Comparison of ENCODE assay signal across 1 cellular context in the genomic region with DNA sequence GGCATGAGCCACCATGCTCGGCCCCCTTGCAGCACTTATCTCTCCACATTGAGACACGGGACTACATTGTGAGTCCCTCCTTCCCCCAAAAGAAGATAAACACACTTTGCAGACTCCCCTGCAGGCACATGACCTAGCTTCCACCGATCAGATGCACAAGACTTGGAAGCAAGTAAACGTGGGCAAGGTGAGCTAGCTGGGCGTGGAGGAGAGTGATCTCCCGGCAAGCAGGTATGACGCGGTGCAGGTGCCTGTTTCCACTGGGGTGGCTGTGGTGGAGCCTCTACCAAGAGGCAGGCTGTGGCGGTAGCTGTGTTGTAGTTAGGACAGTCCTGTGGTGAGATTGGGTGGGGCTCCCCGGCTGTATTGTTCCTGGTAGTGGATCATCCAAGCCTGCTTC.
A peak's percentile ranks its signal among the peaks of the same experiment; 100 is the strongest.
TF ChIP-seq lines count a peak whose summit lies in the region.

No MANE protein-coding gene starts in this region.

TF ChIP-seq in HepG2, 621 proteins besides CTCF, POLR2A, EP300 and RAD21:
- TF ChIP-seq, protein P1, sequence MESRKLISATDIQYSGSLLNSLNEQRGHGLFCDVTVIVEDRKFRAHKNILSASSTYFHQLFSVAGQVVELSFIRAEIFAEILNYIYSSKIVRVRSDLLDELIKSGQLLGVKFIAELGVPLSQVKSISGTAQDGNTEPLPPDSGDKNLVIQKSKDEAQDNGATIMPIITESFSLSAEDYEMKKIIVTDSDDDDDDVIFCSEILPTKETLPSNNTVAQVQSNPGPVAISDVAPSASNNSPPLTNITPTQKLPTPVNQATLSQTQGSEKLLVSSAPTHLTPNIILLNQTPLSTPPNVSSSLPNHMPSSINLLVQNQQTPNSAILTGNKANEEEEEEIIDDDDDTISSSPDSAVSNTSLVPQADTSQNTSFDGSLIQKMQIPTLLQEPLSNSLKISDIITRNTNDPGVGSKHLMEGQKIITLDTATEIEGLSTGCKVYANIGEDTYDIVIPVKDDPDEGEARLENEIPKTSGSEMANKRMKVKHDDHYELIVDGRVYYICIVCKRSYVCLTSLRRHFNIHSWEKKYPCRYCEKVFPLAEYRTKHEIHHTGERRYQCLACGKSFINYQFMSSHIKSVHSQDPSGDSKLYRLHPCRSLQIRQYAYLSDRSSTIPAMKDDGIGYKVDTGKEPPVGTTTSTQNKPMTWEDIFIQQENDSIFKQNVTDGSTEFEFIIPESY (CRISPR knock-in tag; IDR thresholded peaks at IDR 0.05): peak; percentile 40; the same call in 1 of the 2 replicates
- TF ChIP-seq, protein P2, sequence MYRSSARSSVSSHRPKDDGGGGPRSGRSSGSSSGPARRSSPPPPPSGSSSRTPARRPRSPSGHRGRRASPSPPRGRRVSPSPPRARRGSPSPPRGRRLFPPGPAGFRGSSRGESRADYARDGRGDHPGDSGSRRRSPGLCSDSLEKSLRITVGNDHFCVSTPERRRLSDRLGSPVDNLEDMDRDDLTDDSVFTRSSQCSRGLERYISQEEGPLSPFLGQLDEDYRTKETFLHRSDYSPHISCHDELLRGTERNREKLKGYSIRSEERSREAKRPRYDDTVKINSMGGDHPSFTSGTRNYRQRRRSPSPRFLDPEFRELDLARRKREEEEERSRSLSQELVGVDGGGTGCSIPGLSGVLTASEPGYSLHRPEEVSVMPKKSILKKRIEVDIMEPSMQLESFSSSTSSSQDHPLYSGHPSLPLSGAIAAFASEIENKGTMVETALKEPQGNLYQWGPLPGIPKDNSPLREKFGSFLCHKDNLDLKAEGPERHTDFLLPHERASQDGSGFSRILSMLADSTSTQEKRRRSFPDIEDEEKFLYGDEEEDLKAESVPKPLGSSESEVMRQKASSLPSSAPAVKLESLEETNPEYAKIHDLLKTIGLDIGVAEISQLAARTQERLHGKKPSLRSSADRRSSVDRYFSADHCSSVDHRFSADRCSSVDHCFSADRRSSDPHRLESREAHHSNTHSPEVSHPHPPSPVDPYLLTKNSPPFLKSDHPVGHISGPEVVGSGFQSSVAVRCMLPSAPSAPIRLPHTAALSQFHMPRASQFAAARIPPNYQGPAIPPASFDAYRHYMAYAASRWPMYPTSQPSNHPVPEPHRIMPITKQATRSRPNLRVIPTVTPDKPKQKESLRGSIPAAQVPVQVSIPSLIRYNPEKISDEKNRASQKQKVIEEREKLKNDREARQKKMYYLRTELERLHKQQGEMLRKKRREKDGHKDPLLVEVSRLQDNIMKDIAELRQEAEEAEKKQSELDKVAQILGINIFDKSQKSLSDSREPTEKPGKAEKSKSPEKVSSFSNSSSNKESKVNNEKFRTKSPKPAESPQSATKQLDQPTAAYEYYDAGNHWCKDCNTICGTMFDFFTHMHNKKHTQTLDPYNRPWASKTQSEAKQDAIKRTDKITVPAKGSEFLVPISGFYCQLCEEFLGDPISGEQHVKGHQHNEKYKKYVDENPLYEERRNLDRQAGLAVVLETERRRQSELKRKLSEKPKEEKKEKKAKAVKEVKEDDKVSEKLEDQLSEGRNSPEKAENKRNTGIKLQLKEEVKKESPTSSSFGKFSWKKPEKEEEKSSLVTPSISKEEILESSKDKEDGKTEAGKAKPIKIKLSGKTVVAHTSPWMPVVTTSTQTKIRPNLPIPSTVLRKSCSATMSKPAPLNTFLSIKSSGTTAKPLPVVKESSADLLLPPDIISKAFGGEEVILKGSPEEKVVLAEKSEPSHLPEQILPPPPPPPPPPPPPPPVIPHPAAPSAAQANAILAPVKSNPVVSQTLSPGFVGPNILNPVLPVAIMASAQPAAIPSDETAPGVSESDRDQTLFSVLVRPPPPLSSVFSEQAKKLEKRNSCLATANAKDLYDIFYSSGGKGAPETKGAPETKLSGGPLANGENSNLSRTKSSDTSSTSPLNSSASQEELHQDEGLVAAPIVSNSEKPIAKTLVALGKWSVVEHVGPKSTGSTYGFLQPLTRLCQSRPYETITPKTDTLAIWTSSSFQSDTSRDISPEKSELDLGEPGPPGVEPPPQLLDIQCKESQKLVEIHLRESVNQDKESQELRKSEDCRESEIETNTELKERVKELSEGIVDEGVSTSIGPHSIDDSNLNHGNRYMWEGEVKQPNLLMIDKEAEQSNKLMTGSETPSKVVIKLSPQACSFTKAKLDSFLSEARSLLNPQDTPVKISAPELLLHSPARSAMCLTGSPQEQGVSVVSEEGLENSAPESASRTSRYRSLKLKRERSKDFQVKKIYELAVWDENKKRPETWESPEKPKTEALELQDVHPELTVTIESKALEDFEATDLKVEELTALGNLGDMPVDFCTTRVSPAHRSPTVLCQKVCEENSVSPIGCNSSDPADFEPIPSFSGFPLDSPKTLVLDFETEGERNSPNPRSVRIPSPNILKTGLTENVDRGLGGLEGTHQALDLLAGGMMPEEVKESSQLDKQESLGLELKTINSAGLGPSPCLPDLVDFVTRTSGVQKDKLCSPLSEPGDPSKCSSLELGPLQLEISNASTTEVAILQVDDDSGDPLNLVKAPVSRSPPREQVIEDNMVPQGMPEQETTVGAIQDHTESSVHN (CRISPR knock-in tag; IDR thresholded peaks at IDR 0.05): no peak
